20 cellular contexts compared by ENCODE assay signal in the genomic region with DNA sequence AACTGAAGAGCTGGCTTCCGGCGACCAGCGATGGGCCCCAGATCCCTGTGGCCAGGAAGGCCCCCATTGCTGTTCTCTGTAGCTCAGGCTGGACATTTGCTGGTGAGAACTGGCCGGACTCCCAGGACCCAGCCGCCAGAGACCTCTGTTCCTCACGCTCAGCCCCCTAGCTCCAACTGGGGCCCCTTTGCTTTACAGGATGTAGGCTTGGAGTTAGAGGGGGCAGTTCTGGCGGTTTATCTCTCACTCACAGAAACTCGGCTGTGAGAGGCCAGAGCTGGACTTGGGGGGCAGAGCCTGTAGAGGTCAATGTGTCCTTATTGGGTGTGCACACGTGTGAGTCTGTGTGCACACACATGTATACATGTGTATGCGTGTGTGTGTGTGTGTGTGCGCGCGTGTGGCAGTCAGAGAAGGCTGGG. TPM values are rescaled to one million over a fixed set of nuclear protein-coding genes. Genes with fewer than 3 reads are reported as not detected.
DNase-seq lines count a peak whose midpoint lies in the region; ATAC-seq and TF ChIP-seq lines count a peak whose summit lies in the region.
"Had no signal": no experiment of that assay in that cellular context is flagged by ENCODE, and none has a peak within 500 bp of the region (broad histone marks: within the 10 kb centered on the region; RNA-seq: fewer than 3 reads in every experiment).

No MANE protein-coding gene starts in this region.

- no peak overlapping the region for H3K4me3 ChIP-seq in heart right ventricle
- H3K4me3 ChIP-seq: gastrocnemius medialis, lung had no signal

- no peaks in the 10 kb centered on the region for H3K9me3 Mint-ChIP-seq in activated T-helper 2 cell treated with anti-CD3 and anti-CD28 coated beads, Interferon-gamma antibody, Interleukin-2, Interleukin-4, amounts not matched to agents 10 μg/mL and 5 μg/mL and 100 μg/mL, durations not matched to agents 14 hours and 24 hours and 36 hours
- no peaks in the 10 kb centered on the region for H3K9me3 Mint-ChIP-seq in neural crest cell
- no peaks in the 10 kb centered on the region for H3K9me3 Mint-ChIP-seq in type B pancreatic cell
- H3K9me3 Mint-ChIP-seq: CD4-positive, alpha-beta memory T cell; natural killer cell treated with Interleukin-12 subunit alpha and Interleukin-12 subunit beta and Interleukin-15 and Interleukin-18, amount 100 ng/mL, for 72 hours had no signal

- H3K4me1 ChIP-seq in heart right ventricle: peaks cover 18 to 85% (median 43%) of the 10 kb centered on the region in 9 donors

- WGBS in heart right ventricle, 2 donors: 66 to 68% methylated on average over 13 of the region's 13 CpGs

- H3K27me3 Mint-ChIP-seq in activated T-helper 2 cell treated with anti-CD3 and anti-CD28 coated beads, Interferon-gamma antibody, Interleukin-2, Interleukin-4, amounts not matched to agents 10 μg/mL and 5 μg/mL and 100 μg/mL, durations not matched to agents 14 hours and 24 hours and 36 hours (ENCODE audit: low read depth): no peaks in the 10 kb centered on the region
- H3K27me3 Mint-ChIP-seq in neural crest cell (ENCODE audit: low read depth) (peaks cover 3% of the 10 kb centered on the region), type B pancreatic cell (peaks cover 16% of the 10 kb centered on the region)

- H3K27ac ChIP-seq in heart right ventricle: peak overlapping the region in 8 of 10 donors; percentile 4 to 85 (median 81)
- H3K27ac ChIP-seq: gastrocnemius medialis had no signal

- H3K27ac Mint-ChIP-seq in activated T-helper 2 cell treated with anti-CD3 and anti-CD28 coated beads, Interferon-gamma antibody, Interleukin-2, Interleukin-4, amounts not matched to agents 10 μg/mL and 5 μg/mL and 100 μg/mL, durations not matched to agents 14 hours and 24 hours and 36 hours: peak overlapping the region; percentile 24
- H3K27ac Mint-ChIP-seq in neural crest cell (ENCODE audit: unreplicated experiment) (peak overlapping the region; percentile 99), type B pancreatic cell (no peak overlapping the region)
- H3K27ac Mint-ChIP-seq: natural killer cell treated with Interleukin-12 subunit alpha and Interleukin-12 subunit beta and Interleukin-15 and Interleukin-18, amount 100 ng/mL, for 72 hours had no signal

- no peaks in the 10 kb centered on the region for H3K36me3 Mint-ChIP-seq in activated T-helper 2 cell treated with anti-CD3 and anti-CD28 coated beads, Interferon-gamma antibody, Interleukin-2, Interleukin-4, amounts not matched to agents 10 μg/mL and 5 μg/mL and 100 μg/mL, durations not matched to agents 14 hours and 24 hours and 36 hours (ENCODE audit: low read depth)
- H3K36me3 Mint-ChIP-seq in neural crest cell (ENCODE audit: low read depth): no peaks in the 10 kb centered on the region
- no peaks in the 10 kb centered on the region for H3K36me3 Mint-ChIP-seq in type B pancreatic cell
- H3K36me3 Mint-ChIP-seq: CD4-positive, alpha-beta memory T cell; natural killer cell treated with Interleukin-12 subunit alpha and Interleukin-12 subunit beta and Interleukin-15 and Interleukin-18, amount 100 ng/mL, for 72 hours had no signal

- intact Hi-C loops in heart right ventricle (cut with DNase I): no loop called here
- intact Hi-C loops in cardiac septum (cut with DNase I): loop anchor here (5.0 kb wide), 1 partner anchor 486 kb away; a partner anchor contains a TSS
- intact Hi-C loops in activated T-helper 2 cell treated with anti-CD3 and anti-CD28 coated beads, Interferon-gamma antibody, Interleukin-2, Interleukin-4, amounts not matched to agents 10 μg/mL and 5 μg/mL and 100 μg/mL, durations not matched to agents 14 hours and 24 hours and 36 hours (cut with micrococcal nuclease): no loop called here

- DNase-seq in heart right ventricle: no peak
- no peak for DNase-seq in cardiac septum (ENCODE audit: low spot score)
- no peak for DNase-seq in activated T-helper 2 cell treated with anti-CD3 and anti-CD28 coated beads, Interferon-gamma antibody, Interleukin-2, Interleukin-4, amounts not matched to agents 10 μg/mL and 5 μg/mL and 100 μg/mL, durations not matched to agents 14 hours and 24 hours and 36 hours (ENCODE audit: low spot score)
- DNase-seq in neural crest cell (ENCODE audit: low read depth, low spot score): no peak
- DNase-seq in type B pancreatic cell (ENCODE audit: extremely low spot score, unreplicated experiment): no peak
- no peak for DNase-seq in DMS79 treated with DMSO at 0.1 percent for 48 hours (lab: John Stamatoyannopoulos, UW)
- DNase-seq in NCI-H2107 (lab: John Stamatoyannopoulos, UW): no peak
- DNase-seq in stimulated activated CD8-positive, alpha-beta memory T cell treated with anti-CD3 and anti-CD28 coated beads, Interleukin-4, amount 100 ng/mL, for 48 hours: no peak
- DNase-seq: activated gamma-delta T cell treated with Interleukin-2 at 50 U/mL for 16 hours; CD4-positive, alpha-beta memory T cell; gastrocnemius medialis; HCEC 1CT; NCI-H146; NCI-H446; SHP77 treated with DMSO at 0.1 percent for 48 hours; transverse colon had no signal

- H3K4me1 Mint-ChIP-seq in activated T-helper 2 cell treated with anti-CD3 and anti-CD28 coated beads, Interferon-gamma antibody, Interleukin-2, Interleukin-4, amounts not matched to agents 10 μg/mL and 5 μg/mL and 100 μg/mL, durations not matched to agents 14 hours and 24 hours and 36 hours (ENCODE audit: low read depth): no peaks in the 10 kb centered on the region
- H3K4me1 Mint-ChIP-seq in neural crest cell (peaks cover 68% of the 10 kb centered on the region), type B pancreatic cell (ENCODE audit: unreplicated experiment) (peaks cover 32% of the 10 kb centered on the region)

- no peak for ATAC-seq in heart right ventricle
- ATAC-seq: gastrocnemius medialis; natural killer cell treated with Interleukin-12 subunit alpha and Interleukin-12 subunit beta and Interleukin-15 and Interleukin-18, amount 100 ng/mL, for 72 hours had no signal

- TF ChIP-seq CTCF in heart right ventricle (IDR thresholded peaks at IDR 0.05) (no peak), neural crest cell (conservative IDR thresholded peaks at IDR 0.05) (no peak), type B pancreatic cell (conservative IDR thresholded peaks at IDR 0.05) (no peak)

- peaks cover 0 to 16% (median 0%) of the 10 kb centered on the region in 7 donors for H3K27me3 ChIP-seq in heart right ventricle

- H3K4me3 Mint-ChIP-seq in activated T-helper 2 cell treated with anti-CD3 and anti-CD28 coated beads, Interferon-gamma antibody, Interleukin-2, Interleukin-4, amounts not matched to agents 10 μg/mL and 5 μg/mL and 100 μg/mL, durations not matched to agents 14 hours and 24 hours and 36 hours (ENCODE audit: low read depth): no peak overlapping the region
- H3K4me3 Mint-ChIP-seq in neural crest cell: peak overlapping the region; percentile 78
- peak overlapping the region; percentile 39 for H3K4me3 Mint-ChIP-seq in type B pancreatic cell
- H3K4me3 Mint-ChIP-seq: natural killer cell treated with Interleukin-12 subunit alpha and Interleukin-12 subunit beta and Interleukin-15 and Interleukin-18, amount 100 ng/mL, for 72 hours had no signal

- no peaks in the 10 kb centered on the region for H3K9me3 ChIP-seq in heart right ventricle
- H3K9me3 ChIP-seq: gastrocnemius medialis, transverse colon had no signal

- H3K36me3 ChIP-seq in heart right ventricle: no peaks in the 10 kb centered on the region
- H3K36me3 ChIP-seq: gastrocnemius medialis, transverse colon had no signal

RNA-seq across cellular contexts. Expression of a gene that starts 0.5 kb away (rescaled TPM):
- total RNA-seq in heart right ventricle (under 1 TPM in 9 of 10 donors, not detected in 1; 0.11 to 0.56 (median 0.18) TPM), cardiac septum (0.19 TPM), neural crest cell (1.1 and 1.4 TPM in 2 replicates), type B pancreatic cell (ENCODE audit: low replicate concordance) (0.52 and 5.3 TPM in 2 replicates)
- polyA plus RNA-seq in heart right ventricle: under 1 TPM; 0.07 to 0.22 TPM
- total RNA-seq in activated T-helper 2 cell treated with anti-CD3 and anti-CD28 coated beads, Interferon-gamma antibody, Interleukin-2, Interleukin-4, amounts not matched to agents 10 μg/mL and 5 μg/mL and 100 μg/mL, durations not matched to agents 14 hours and 24 hours and 36 hours: 0.41 and 0.53 TPM in 2 replicates
- total RNA-seq: astrocyte, M059J had no signal
- polyA plus RNA-seq: CD4-positive, alpha-beta memory T cell had no signal
